In genomic region chr22:30195245-30196140, GRCh38 we compare ENCODE assay signal across 1 cellular context.
TF ChIP-seq lines count a peak whose summit lies in the region.

No MANE protein-coding gene starts in this region.

TF ChIP-seq in HepG2, 621 proteins besides CTCF, POLR2A, EP300 and RAD21 (continued from another document):
- TF ChIP-seq FOXP1 (IDR thresholded peaks at IDR 0.05), result no peak
- TF ChIP-seq FOXP1 (CRISPR knock-in tag; IDR thresholded peaks at IDR 0.05), result peak; percentile 17; the same call in 1 of the 2 replicates
- 0 out of 2 replicates have a peak, but pooled peaks have one; percentile 29 for TF ChIP-seq HNF1B (CRISPR knock-in tag; IDR thresholded peaks at IDR 0.05)
- no peak for TF ChIP-seq SP1 (IDR thresholded peaks at IDR 0.05)
- no peak; the same call in 1 of the 2 replicates for TF ChIP-seq SP1 (CRISPR knock-in tag; IDR thresholded peaks at IDR 0.05)
- TF ChIP-seq ZNF503 (CRISPR knock-in tag; IDR thresholded peaks at IDR 0.05), result peak; percentile 61
- 0 out of 2 replicates have a peak, but pooled peaks have one; percentile 8 for TF ChIP-seq NCOR1 (IDR thresholded peaks at IDR 0.05; ENCODE audit: borderline replicate concordance, low read length)
- TF ChIP-seq ZBTB3 (CRISPR knock-in tag; IDR thresholded peaks at IDR 0.05; ENCODE audit: borderline replicate concordance, low read depth), result no peak
- peak; percentile 83 for TF ChIP-seq HHEX (CRISPR knock-in tag; IDR thresholded peaks at IDR 0.05)
- peak; percentile 58 for TF ChIP-seq RARA (CRISPR knock-in tag; IDR thresholded peaks at IDR 0.05)
- TF ChIP-seq HNF4A (CRISPR knock-in tag; IDR thresholded peaks at IDR 0.05), result peak; percentile 35
- peak; percentile 62; the same call in 1 of the 2 replicates for TF ChIP-seq HMG20A (CRISPR knock-in tag; IDR thresholded peaks at IDR 0.05; ENCODE audit: borderline replicate concordance)
- 0 out of 2 replicates have a peak, but pooled peaks have one; percentile 50 for TF ChIP-seq PITX1 (CRISPR knock-in tag; IDR thresholded peaks at IDR 0.05)
- TF ChIP-seq PREB (CRISPR knock-in tag; IDR thresholded peaks at IDR 0.05), result no peak
- TF ChIP-seq ZFP36 (IDR thresholded peaks at IDR 0.05; ENCODE audit: borderline replicate concordance, low read depth, low read length, partially characterized antibody), result no peak
- peak; percentile 33; the same call in 1 of the 2 replicates for TF ChIP-seq PAXIP1 (CRISPR knock-in tag; conservative IDR thresholded peaks at IDR 0.05)
- TF ChIP-seq SOX6 (IDR thresholded peaks at IDR 0.05), result no peak
- 0 out of 2 replicates have a peak, but pooled peaks have one; percentile 9 for TF ChIP-seq SOX6 (CRISPR knock-in tag; IDR thresholded peaks at IDR 0.05)
- TF ChIP-seq ZNF574 (CRISPR knock-in tag; IDR thresholded peaks at IDR 0.05), result peak; percentile 24; the same call in 1 of the 2 replicates
- TF ChIP-seq ZNF12 (CRISPR knock-in tag; IDR thresholded peaks at IDR 0.05), result no peak
- TF ChIP-seq ETV5 (CRISPR knock-in tag; IDR thresholded peaks at IDR 0.05; ENCODE audit: borderline replicate concordance), result peak; percentile 26; the same call in 1 of the 2 replicates
- 0 out of 2 replicates have a peak, but pooled peaks have one; percentile 10 for TF ChIP-seq FOXP4 (CRISPR knock-in tag; IDR thresholded peaks at IDR 0.05)
- no peak for TF ChIP-seq ZNF451 (CRISPR knock-in tag; IDR thresholded peaks at IDR 0.05)
- no peak for TF ChIP-seq BHLHE40 (IDR thresholded peaks at IDR 0.05; ENCODE audit: low read length)
